Comparison of ENCODE assay signal across 26 cellular contexts in the genomic region with DNA sequence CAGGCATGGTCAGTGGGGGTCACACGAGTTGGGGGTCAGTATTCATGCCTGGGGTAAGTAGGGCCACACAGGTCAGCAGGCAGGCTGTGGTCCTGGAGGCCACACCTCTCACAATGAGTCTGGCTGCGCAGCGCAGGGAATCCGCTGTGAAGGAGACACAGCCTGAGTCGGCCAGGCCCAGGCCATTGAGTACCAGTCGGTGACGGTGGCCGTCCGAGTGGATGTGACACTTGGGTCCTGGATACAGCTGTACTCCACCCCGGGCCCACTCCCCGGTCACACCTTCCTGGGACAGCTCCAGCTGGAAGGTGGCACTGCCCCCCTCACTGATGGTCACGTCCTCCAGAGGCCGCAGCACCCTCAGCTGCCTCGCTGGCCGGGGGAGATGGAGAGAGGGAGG. TPM values are rescaled to one million over a fixed set of nuclear protein-coding genes. Genes with fewer than 3 reads are reported as not detected.
DNase-seq lines count a peak whose midpoint lies in the region; ATAC-seq and TF ChIP-seq lines count a peak whose summit lies in the region.
"Had no signal": no experiment of that assay in that cellular context is flagged by ENCODE, and none has a peak within 500 bp of the region (broad histone marks: within the 10 kb centered on the region; RNA-seq: fewer than 3 reads in every experiment).

No MANE protein-coding gene starts in this region.

- peaks cover 0 to 21% (median 13%) of the 10 kb centered on the region in 12 donors for H3K4me1 ChIP-seq in heart left ventricle

- no peaks in the 10 kb centered on the region for H3K9me3 ChIP-seq in heart left ventricle
- H3K9me3 ChIP-seq: BLaER1 had no signal

- H3K27me3 Mint-ChIP-seq in brain, result no peaks in the 10 kb centered on the region
- H3K27me3 Mint-ChIP-seq in neural crest cell (ENCODE audit: low read depth), result peaks cover 16% of the 10 kb centered on the region
- H3K27me3 Mint-ChIP-seq in type B pancreatic cell, result peaks cover 7% of the 10 kb centered on the region

- DNase-seq in heart left ventricle (peak in 3 of 5 donors; percentile 10 to 61 (median 25)), left cardiac atrium (no peak), neural crest cell (ENCODE audit: low read depth, low spot score) (no peak), type B pancreatic cell (ENCODE audit: extremely low spot score, unreplicated experiment) (no peak), pons (ENCODE audit: low spot score) (no peak)
- DNase-seq: CD4-positive, CD25-positive, alpha-beta regulatory T cell; DMS53; GOT3; HCEC 1CT; NCI-H1092; NCI-H1417 treated with DMSO at 0.1 percent for 48 hours; NCI-H187; NCI-H2081 treated with DMSO at 0.1 percent for 48 hours; NCI-H2171; NCI-H226; NCI-H510A; NCI-H69; SHP77 treated with DMSO at 0.1 percent for 48 hours had no signal

- peaks cover 0 to 24% (median 3%) of the 10 kb centered on the region in 9 donors for H3K27me3 ChIP-seq in heart left ventricle

- intact Hi-C loops in heart left ventricle (cut with DNase I), result loop anchor here in 1 of 10 donors (10.0 kb wide), 1 partner anchor 50 kb away; no protein-coding TSS in a partner anchor
- intact Hi-C loops in left cardiac atrium (cut with DNase I), result no loop called here

- 74 to 94% (median 93%) methylated on average over 7 to 15 of the region's 15 CpGs for WGBS in heart left ventricle, 4 donors

- no peak for ATAC-seq in heart left ventricle
- ATAC-seq in left cardiac atrium, result no peak
- ATAC-seq in SK-N-SH treated with all-trans-retinoic acid at 6 μM for 48 hours, result no peak

- TF ChIP-seq POLR2A in heart left ventricle (IDR thresholded peaks at IDR 0.05), result no peak

- H3K36me3 ChIP-seq in heart left ventricle, result peaks cover 0 to 40% (median 22%) of the 10 kb centered on the region in 9 donors

- TF ChIP-seq CTCF in heart left ventricle (IDR thresholded peaks at IDR 0.05) (no peak), brain (conservative IDR thresholded peaks at IDR 0.05) (no peak), neural crest cell (conservative IDR thresholded peaks at IDR 0.05) (no peak), type B pancreatic cell (conservative IDR thresholded peaks at IDR 0.05) (no peak)

- H3K36me3 Mint-ChIP-seq in brain, result peaks cover 24% of the 10 kb centered on the region
- H3K36me3 Mint-ChIP-seq in neural crest cell (ENCODE audit: low read depth), result no peaks in the 10 kb centered on the region
- peaks cover 2% of the 10 kb centered on the region for H3K36me3 Mint-ChIP-seq in type B pancreatic cell
- H3K36me3 Mint-ChIP-seq: CD4-positive, CD25-positive, alpha-beta regulatory T cell had no signal

- no peak overlapping the region for H3K27ac ChIP-seq in heart left ventricle
- H3K27ac ChIP-seq: BLaER1, HL-60, RWPE1 had no signal

- H3K4me3 ChIP-seq in heart left ventricle, result no peak overlapping the region
- H3K4me3 ChIP-seq: BLaER1 had no signal

- H3K9me3 Mint-ChIP-seq in brain (no peaks in the 10 kb centered on the region), neural crest cell (no peaks in the 10 kb centered on the region), type B pancreatic cell (no peaks in the 10 kb centered on the region)

- H3K27ac Mint-ChIP-seq in brain (peak overlapping the region in 2 of 5 experiments; percentile 48 to 57), neural crest cell (ENCODE audit: unreplicated experiment) (no peak overlapping the region), type B pancreatic cell (no peak overlapping the region)
- H3K27ac Mint-ChIP-seq: CD4-positive, CD25-positive, alpha-beta regulatory T cell had no signal

- H3K4me3 Mint-ChIP-seq in brain (peak overlapping the region in 3 of 5 experiments; percentile 77 to 81 (median 79)), neural crest cell (peak overlapping the region; percentile 82), type B pancreatic cell (peak overlapping the region; percentile 52)

- H3K4me1 Mint-ChIP-seq in brain (peaks cover 18% of the 10 kb centered on the region), neural crest cell (peaks cover 16% of the 10 kb centered on the region), type B pancreatic cell (ENCODE audit: unreplicated experiment) (no peaks in the 10 kb centered on the region)

TF ChIP-seq in SK-N-SH treated with all-trans-retinoic acid at 6 μM for 48 hours, 23 proteins besides CTCF, POLR2A, EP300 and RAD21:
- TF ChIP-seq ZFP3 (CRISPR knock-in tag; IDR thresholded peaks at IDR 0.05) (no peak), TCF4 (CRISPR knock-in tag; IDR thresholded peaks at IDR 0.05; ENCODE audit: borderline replicate concordance) (no peak), PATZ1 (CRISPR knock-in tag; IDR thresholded peaks at IDR 0.05; ENCODE audit: borderline replicate concordance) (no peak), TOX (CRISPR knock-in tag; IDR thresholded peaks at IDR 0.05; ENCODE audit: borderline replicate concordance) (no peak), BACH2 (CRISPR knock-in tag; IDR thresholded peaks at IDR 0.05; ENCODE audit: borderline replicate concordance) (no peak), TSHZ2 (CRISPR knock-in tag; IDR thresholded peaks at IDR 0.05) (no peak), GLIS3 (CRISPR knock-in tag; IDR thresholded peaks at IDR 0.05) (no peak)

RNA-seq across cellular contexts. Expression of gene TMEM198, which starts 10.5 kb away (rescaled TPM):
- 1 to 10 TPM in 8 of 9 donors, under 1 TPM in 1; 0.65 to 4.7 (median 2.3) TPM for total RNA-seq in heart left ventricle
- polyA plus RNA-seq in heart left ventricle, result 10 to 100 TPM in 1 of 2 donors, 1 to 10 TPM in 1; 2.2 to 10.2 TPM
- 1 to 10 TPM; 3.2 to 4.1 TPM for total RNA-seq in left cardiac atrium
- 23.1 TPM for polyA plus RNA-seq in brain (ENCODE audit: insufficient read depth, low read depth, low replicate concordance)
- total RNA-seq in neural crest cell, result 15.7 and 16.4 TPM in 2 replicates
- total RNA-seq in type B pancreatic cell (ENCODE audit: low replicate concordance), result 7.8 and 9.7 TPM in 2 replicates
- polyA plus RNA-seq: CD4-positive, CD25-positive, alpha-beta regulatory T cell had no signal

RNA-seq across cellular contexts. Expression of gene CHPF, which starts 10.8 kb away (rescaled TPM):
- total RNA-seq in heart left ventricle (100 to 1,000 TPM in 6 of 9 donors, 10 to 100 TPM in 3; 77.9 to 196 (median 138) TPM), left cardiac atrium (100 to 1,000 TPM in 1 of 2 donors, 10 to 100 TPM in 1; 72.4 to 113 TPM), neural crest cell (27.0 and 30.0 TPM in 2 replicates), type B pancreatic cell (ENCODE audit: low replicate concordance) (47.5 and 73.7 TPM in 2 replicates)
- polyA plus RNA-seq in heart left ventricle (100 to 1,000 TPM in 1 of 2 donors, 10 to 100 TPM in 1; 74.1 to 209 TPM), brain (ENCODE audit: insufficient read depth, low read depth, low replicate concordance) (41.6 TPM)

RNA-seq across cellular contexts. Expression of gene OBSL1, which starts 17.0 kb away (rescaled TPM):
- total RNA-seq in heart left ventricle, result 100 to 1,000 TPM; 149 to 230 (median 178) TPM
- polyA plus RNA-seq in heart left ventricle, result 100 to 1,000 TPM in 1 of 2 donors, 10 to 100 TPM in 1; 88.1 to 177 TPM
- total RNA-seq in left cardiac atrium, result 100 to 1,000 TPM; 121 to 187 TPM
- 91.4 TPM for polyA plus RNA-seq in brain (ENCODE audit: insufficient read depth, low read depth, low replicate concordance)
- 122 and 123 TPM in 2 replicates for total RNA-seq in neural crest cell
- 118 and 197 TPM in 2 replicates for total RNA-seq in type B pancreatic cell (ENCODE audit: low replicate concordance)
- polyA plus RNA-seq: CD4-positive, CD25-positive, alpha-beta regulatory T cell had no signal

RNA-seq across cellular contexts. Expression of gene INHA, which starts 17.7 kb away (rescaled TPM):
- total RNA-seq in heart left ventricle (10 to 100 TPM in 1 of 9 donors, 1 to 10 TPM in 7, under 1 TPM in 1; 0.52 to 14.2 (median 1.8) TPM), left cardiac atrium (10 to 100 TPM in 1 of 2 donors, 1 to 10 TPM in 1; 2.2 to 16.2 TPM), neural crest cell (0.50 TPM in 1 of 2 replicates, not detected in the other), type B pancreatic cell (ENCODE audit: low replicate concordance) (1.2 and 1.3 TPM in 2 replicates)
- polyA plus RNA-seq in heart left ventricle (10 to 100 TPM in 1 of 2 donors, 1 to 10 TPM in 1; 5.5 to 12.0 TPM), brain (ENCODE audit: insufficient read depth, low read depth, low replicate concordance) (0.37 TPM)
- total RNA-seq: A172; CD4-positive, CD25-positive, alpha-beta regulatory T cell had no signal
- polyA plus RNA-seq: CD4-positive, CD25-positive, alpha-beta regulatory T cell had no signal

RNA-seq across cellular contexts. Expression of gene ASIC4, which starts 40.1 kb away (rescaled TPM):
- under 1 TPM in 1 of 9 donors, not detected in 8; 0.10 TPM for total RNA-seq in heart left ventricle
- polyA plus RNA-seq in heart left ventricle, result under 1 TPM; 0.03 to 0.08 TPM
- under 1 TPM in 1 of 2 donors, not detected in 1; 0.32 TPM for total RNA-seq in left cardiac atrium
- 1.2 TPM for polyA plus RNA-seq in brain (ENCODE audit: insufficient read depth, low read depth, low replicate concordance)
- 1.0 and 1.5 TPM in 2 replicates for total RNA-seq in neural crest cell
- 0.79 and 0.99 TPM in 2 replicates for total RNA-seq in type B pancreatic cell (ENCODE audit: low replicate concordance)
- total RNA-seq: Daoy, G401 had no signal
- polyA plus RNA-seq: CD4-positive, CD25-positive, alpha-beta regulatory T cell had no signal

Comparison
In these comparisons a context has a peak if more than half of its experiments do, and no peak if none do; other contexts are left out.
1. DNase-seq: peak in heart left ventricle (3 of 5); none in left cardiac atrium (single experiment), neural crest cell (single experiment), type B pancreatic cell (single experiment) and pons (single experiment).
2. Peak in every context shown above with its lines, with median percentiles within 50 percentile points of each other: H3K4me3 Mint-ChIP-seq.